23 cellular contexts compared by ENCODE assay signal in the genomic region with DNA sequence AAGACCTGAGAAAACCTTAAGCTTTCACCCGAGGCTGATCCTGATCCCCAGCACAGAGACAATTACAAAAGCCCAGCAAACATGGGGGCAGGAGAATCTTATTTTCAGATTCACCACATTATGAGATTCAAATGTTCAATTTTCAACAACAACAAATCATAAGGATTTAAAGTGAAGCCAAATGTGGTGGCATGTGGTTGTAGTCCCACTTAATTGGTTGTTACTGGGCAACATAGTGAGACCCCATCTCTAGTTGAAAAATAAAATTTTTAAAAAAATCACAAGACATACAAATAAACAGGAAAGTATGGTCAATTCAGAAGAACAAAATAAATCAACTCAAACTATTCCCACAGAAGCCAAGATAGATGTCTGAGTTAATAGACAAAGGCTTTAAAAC.
"Had no signal": no experiment of that assay in that cellular context is flagged by ENCODE, and none has a peak within 500 bp of the region (broad histone marks: within the 10 kb centered on the region; RNA-seq: fewer than 3 reads in every experiment).

No MANE protein-coding gene starts in this region.

- DNase-seq: dermis blood vessel endothelial cell; dorsolateral prefrontal cortex; effector CD4-positive, alpha-beta T cell; effector memory CD4-positive, alpha-beta T cell; foreskin keratinocyte; heart left ventricle; hippocampal formation; left cardiac atrium; left lung; left ventricle myocardium superior; mammary epithelial cell; mesendoderm; midbrain had no signal

- H3K4me3 ChIP-seq: coronary artery, dorsolateral prefrontal cortex, esophagus muscularis mucosa, gastroesophageal sphincter, heart left ventricle, left lung, lung had no signal

- H3K9me3 Mint-ChIP-seq: memory B cell had no signal

- ATAC-seq: foreskin keratinocyte, gastroesophageal sphincter, heart left ventricle, left cardiac atrium, left lung, left ventricle myocardium superior had no signal

- FAIRE-seq: colon, endothelial cell of umbilical vein, frontal cortex, islet of Langerhans, keratinocyte had no signal

- H3K4me3 Mint-ChIP-seq: memory B cell had no signal

- H3K9me3 ChIP-seq: esophagus muscularis mucosa, gastroesophageal sphincter, heart left ventricle, left lung had no signal

- H3K27me3 Mint-ChIP-seq: memory B cell had no signal

- H3K27ac Mint-ChIP-seq: memory B cell had no signal

- H3K27me3 ChIP-seq: dorsolateral prefrontal cortex, esophagus muscularis mucosa, foreskin keratinocyte, gastroesophageal sphincter, heart left ventricle, left lung had no signal

- H3K27ac ChIP-seq: coronary artery, dorsolateral prefrontal cortex, esophagus muscularis mucosa, foreskin keratinocyte, gastroesophageal sphincter, heart left ventricle, left lung had no signal
